Comparison of ENCODE assay signal across 1 cellular context in genomic region chr3:14792691-14793121, GRCh38.
TF ChIP-seq lines count a peak whose summit lies in the region.

No MANE protein-coding gene starts in this region.

TF ChIP-seq in H1, 55 proteins besides CTCF, POLR2A, EP300 and RAD21:
- TF ChIP-seq HDAC2 (IDR thresholded peaks at IDR 0.05; ENCODE audit: borderline replicate concordance in 1 of 2, low read depth in 2 of 2, low read length in 2 of 2) (no peak), KDM1A (IDR thresholded peaks at IDR 0.05; ENCODE audit: borderline replicate concordance, low read length) (no peak), MAFK (IDR thresholded peaks at IDR 0.05; ENCODE audit: low read depth, low read length) (no peak)
